11 cellular contexts compared by ENCODE assay signal in genomic region chr15:87762110-87762509, GRCh38.
DNase-seq lines count a peak whose midpoint lies in the region; ATAC-seq and TF ChIP-seq lines count a peak whose summit lies in the region.
"Had no signal": no experiment of that assay in that cellular context is flagged by ENCODE, and none has a peak within 500 bp of the region (broad histone marks: within the 10 kb centered on the region; RNA-seq: fewer than 3 reads in every experiment).

No MANE protein-coding gene starts in this region.

- no peak overlapping the region for H2AK9ac ChIP-seq in IMR-90 (replicated peaks; ENCODE audit: low read depth, low read length, poor library complexity)

- no peaks in the 10 kb centered on the region for H3K9me1 ChIP-seq in IMR-90 (ENCODE audit: insufficient read depth, low read length)

- no peak overlapping the region for H3K9ac ChIP-seq in IMR-90 (ENCODE audit: low read depth, low read length)

- BruUV-seq in IMR-90 (replicated peaks; lab: Mats Ljungman, UMichigan) = no TSS peak

- H3K4ac ChIP-seq in IMR-90 (ENCODE audit: low read depth, low read length) = no peak overlapping the region

- H3K4me1 ChIP-seq in IMR-90 (ENCODE audit: control insufficient read depth, insufficient read depth, low read length) (peaks cover 8% of the 10 kb centered on the region), gastrocnemius medialis (no peaks in the 10 kb centered on the region)

- H3K36me3 ChIP-seq in IMR-90 (ENCODE audit: control insufficient read depth, insufficient read depth, low read length) (no peaks in the 10 kb centered on the region), gastrocnemius medialis (no peaks in the 10 kb centered on the region)

- no peak overlapping the region for H2BK15ac ChIP-seq in IMR-90 (ENCODE audit: low read depth, low read length)

- dilution Hi-C loops in IMR-90 (cut with HindIII; ENCODE audit: low sequenced_read_pairs, unreplicated experiment) = no loop called here

- H3K4me3 ChIP-seq in IMR-90 (ENCODE audit: insufficient read depth, low read depth, low read length) = no peak overlapping the region
- H3K4me3 ChIP-seq in gastrocnemius medialis = no peak overlapping the region

- TF ChIP-seq POLR2A in IMR-90 (IDR thresholded peaks at IDR 0.05; ENCODE audit: low read depth, low read length) = no peak
- TF ChIP-seq POLR2A in gastrocnemius medialis (IDR thresholded peaks at IDR 0.05) = no peak

- H3K27ac ChIP-seq in IMR-90 (ENCODE audit: insufficient read depth, low read length) (no peak overlapping the region), gastrocnemius medialis (no peak overlapping the region)

- no peaks in the 10 kb centered on the region for H4K20me1 ChIP-seq in IMR-90 (ENCODE audit: insufficient read depth, low read length)

- in situ Hi-C loops in IMR-90 (cut with MboI; ENCODE audit: low sequenced_read_pairs) = no loop called here
- in situ Hi-C loops in gastrocnemius medialis (cut with MboI; ENCODE audit: low sequenced_read_pairs in 4 of 4) = no loop called here

- peaks cover 4% of the 10 kb centered on the region for H3K9me3 Mint-ChIP-seq in activated CD8-positive, alpha-beta T cell treated with anti-CD3 and anti-CD28 coated beads, Interleukin-2, amount 10 ng/mL, durations not matched to agents 7 days and 5 days (ENCODE audit: insufficient read depth)
- H3K9me3 Mint-ChIP-seq in activated CD8-positive, alpha-beta T cell treated with anti-CD3 and anti-CD28 coated beads for 36 hours = no peaks in the 10 kb centered on the region
- H3K9me3 Mint-ChIP-seq in activated naive CD8-positive, alpha-beta T cell treated with anti-CD3 and anti-CD28 coated beads for 36 hours = no peaks in the 10 kb centered on the region

- peak overlapping the region; percentile 59; the same call in 1 of the 2 replicates for H3K18ac ChIP-seq in IMR-90 (ENCODE audit: low read depth, low read length)

- no peak overlapping the region for H2BK120ac ChIP-seq in IMR-90 (ENCODE audit: low read depth, low read length)

- no peak overlapping the region for H2BK20ac ChIP-seq in IMR-90 (ENCODE audit: low read depth, low read length)

- no peak for TF ChIP-seq CTCF in activated CD8-positive, alpha-beta T cell treated with anti-CD3 and anti-CD28 coated beads for 36 hours (IDR thresholded peaks at IDR 0.05)
- TF ChIP-seq CTCF in IMR-90 (conservative IDR thresholded peaks at IDR 0.05; ENCODE audit: low read depth, low read length) = no peak
- no peak for TF ChIP-seq CTCF in gastrocnemius medialis (IDR thresholded peaks at IDR 0.05 in 4 of 5, conservative IDR thresholded peaks at IDR 0.05 in 1 of 5)

- H3K56ac ChIP-seq in IMR-90 (ENCODE audit: extremely low read depth, insufficient read depth, low read length) = no peak overlapping the region

- H4K8ac ChIP-seq in IMR-90 (ENCODE audit: low read depth in 2 of 2, low read length in 2 of 2) = no peak overlapping the region

- no peak overlapping the region for H3K4me3 Mint-ChIP-seq in activated CD8-positive, alpha-beta T cell treated with anti-CD3 and anti-CD28 coated beads, Interleukin-2, amount 10 ng/mL, durations not matched to agents 7 days and 5 days
- no peak overlapping the region for H3K4me3 Mint-ChIP-seq in activated CD8-positive, alpha-beta T cell treated with anti-CD3 and anti-CD28 coated beads for 36 hours
- no peak overlapping the region for H3K4me3 Mint-ChIP-seq in activated naive CD8-positive, alpha-beta T cell treated with anti-CD3 and anti-CD28 coated beads for 36 hours
- H3K4me3 Mint-ChIP-seq: activated CD4-positive, alpha-beta memory T cell treated with anti-CD3 and anti-CD28 coated beads, Interleukin-2, amount 10 ng/mL, durations not matched to agents 7 days and 5 days had no signal

- peaks cover 10% of the 10 kb centered on the region for H3K4me1 Mint-ChIP-seq in activated CD8-positive, alpha-beta T cell treated with anti-CD3 and anti-CD28 coated beads, Interleukin-2, amount 10 ng/mL, durations not matched to agents 7 days and 5 days (ENCODE audit: low read depth)
- H3K4me1 Mint-ChIP-seq in activated CD8-positive, alpha-beta T cell treated with anti-CD3 and anti-CD28 coated beads for 36 hours (ENCODE audit: low read depth) = peaks cover 7% of the 10 kb centered on the region
- H3K4me1 Mint-ChIP-seq in activated naive CD8-positive, alpha-beta T cell treated with anti-CD3 and anti-CD28 coated beads for 36 hours = peaks cover 11% of the 10 kb centered on the region

- H2AK5ac ChIP-seq in IMR-90 (ENCODE audit: low read depth, low read length) = no peak overlapping the region

- no peaks in the 10 kb centered on the region for H3K27me3 Mint-ChIP-seq in activated CD8-positive, alpha-beta T cell treated with anti-CD3 and anti-CD28 coated beads, Interleukin-2, amount 10 ng/mL, durations not matched to agents 7 days and 5 days (ENCODE audit: low read depth)
- peaks cover under 1% of the 10 kb centered on the region for H3K27me3 Mint-ChIP-seq in activated CD8-positive, alpha-beta T cell treated with anti-CD3 and anti-CD28 coated beads for 36 hours
- peaks cover 4% of the 10 kb centered on the region for H3K27me3 Mint-ChIP-seq in activated naive CD8-positive, alpha-beta T cell treated with anti-CD3 and anti-CD28 coated beads for 36 hours
- H3K27me3 Mint-ChIP-seq: activated CD4-positive, alpha-beta memory T cell treated with anti-CD3 and anti-CD28 coated beads, Interleukin-2, amount 10 ng/mL, durations not matched to agents 7 days and 5 days had no signal

- DNase-seq in activated CD8-positive, alpha-beta T cell treated with anti-CD3 and anti-CD28 coated beads, Interleukin-2, amount 10 ng/mL, durations not matched to agents 7 days and 5 days = no peak
- DNase-seq in activated CD8-positive, alpha-beta T cell treated with anti-CD3 and anti-CD28 coated beads for 36 hours = no peak
- no peak for DNase-seq in IMR-90
- no peak for DNase-seq in activated naive CD8-positive, alpha-beta T cell treated with anti-CD3 and anti-CD28 coated beads for 36 hours
- no peak for DNase-seq in gastrocnemius medialis
- no peak for DNase-seq in kidney tubule cell (ENCODE audit: low spot score)
- no peak for DNase-seq in cerebellum (ENCODE audit: low spot score)
- DNase-seq: activated CD4-positive, alpha-beta memory T cell treated with anti-CD3 and anti-CD28 coated beads, Interleukin-2, amount 10 ng/mL, durations not matched to agents 7 days and 5 days; mesendoderm; NCI-H1930 had no signal

- H3K27me3 ChIP-seq in IMR-90 (ENCODE audit: control insufficient read depth, insufficient read depth, low read length) (no peaks in the 10 kb centered on the region), gastrocnemius medialis (no peaks in the 10 kb centered on the region)

- intact Hi-C loops in activated CD8-positive, alpha-beta T cell treated with anti-CD3 and anti-CD28 coated beads for 36 hours (cut with micrococcal nuclease) = no loop called here
- intact Hi-C loops in IMR-90 (cut with micrococcal nuclease) = no loop called here
- intact Hi-C loops in gastrocnemius medialis (cut with DNase I; ENCODE audit: low total_unique reads) = no loop called here

- CTCF ChIA-PET in activated CD8-positive, alpha-beta T cell treated with anti-CD3 and anti-CD28 coated beads, Interleukin-2, amount 10 ng/mL, durations not matched to agents 7 days and 5 days (lab: Charles Lee) = no interaction called here
- CTCF ChIA-PET in activated CD8-positive, alpha-beta T cell treated with anti-CD3 and anti-CD28 coated beads for 36 hours (lab: Charles Lee) = interaction anchor here (0.7 kb wide), 1 partner anchor 10 kb away, joined by 3 read pairs; no protein-coding TSS in a partner anchor
- CTCF ChIA-PET in IMR-90 (lab: Yijun Ruan, JAX) = no interaction called here

- no peaks in the 10 kb centered on the region for H3K9me3 ChIP-seq in IMR-90 (ENCODE audit: control insufficient read depth, insufficient read depth, low read length)
- no peaks in the 10 kb centered on the region for H3K9me3 ChIP-seq in gastrocnemius medialis

- peaks cover 8% of the 10 kb centered on the region for H3K36me3 Mint-ChIP-seq in activated CD8-positive, alpha-beta T cell treated with anti-CD3 and anti-CD28 coated beads, Interleukin-2, amount 10 ng/mL, durations not matched to agents 7 days and 5 days (ENCODE audit: low read depth)
- H3K36me3 Mint-ChIP-seq in activated CD8-positive, alpha-beta T cell treated with anti-CD3 and anti-CD28 coated beads for 36 hours (ENCODE audit: low read depth) = no peaks in the 10 kb centered on the region
- H3K36me3 Mint-ChIP-seq in activated naive CD8-positive, alpha-beta T cell treated with anti-CD3 and anti-CD28 coated beads for 36 hours = no peaks in the 10 kb centered on the region

- H4K91ac ChIP-seq in IMR-90 (ENCODE audit: insufficient read depth, low read depth, low read length) = no peak overlapping the region

- no peak overlapping the region for H2BK5ac ChIP-seq in IMR-90 (ENCODE audit: low read depth, low read length, poor library complexity, severe bottlenecking)

- H2AFZ ChIP-seq in IMR-90 (replicated peaks; ENCODE audit: low read length, poor library complexity) = no peak overlapping the region

- TF ChIP-seq RAD21 in IMR-90 (IDR thresholded peaks at IDR 0.05; ENCODE audit: low read length) = no peak

- no peaks in the 10 kb centered on the region for H3K79me1 ChIP-seq in IMR-90 (ENCODE audit: low read depth in 1 of 2, low read length in 2 of 2)

- no peak for ATAC-seq in activated CD8-positive, alpha-beta T cell treated with anti-CD3 and anti-CD28 coated beads, Interleukin-2, amount 10 ng/mL, durations not matched to agents 7 days and 5 days
- ATAC-seq in activated CD8-positive, alpha-beta T cell treated with anti-CD3 and anti-CD28 coated beads for 36 hours = no peak
- ATAC-seq in IMR-90 (ENCODE audit: low read depth) (no peak), gastrocnemius medialis (peak; percentile 12 to 53), HG03045 (IDR thresholded peaks at IDR 0.05; ENCODE audit: unreplicated experiment) (no peak)

- no peak overlapping the region for H3K4me2 ChIP-seq in IMR-90 (ENCODE audit: low read depth, low read length)

- POLR2A ChIA-PET in activated CD8-positive, alpha-beta T cell treated with anti-CD3 and anti-CD28 coated beads, Interleukin-2, amount 10 ng/mL, durations not matched to agents 7 days and 5 days (lab: Charles Lee) = no interaction called here
- POLR2A ChIA-PET in activated CD8-positive, alpha-beta T cell treated with anti-CD3 and anti-CD28 coated beads for 36 hours (lab: Charles Lee) = interaction anchor here (0.6 kb wide), 1 partner anchor 9 kb away, joined by 3 read pairs; no protein-coding TSS in a partner anchor
- POLR2A ChIA-PET in IMR-90 (lab: Charles Lee; ENCODE audit: unreplicated experiment) = no interaction called here

- peak overlapping the region; percentile 64 for H3K27ac Mint-ChIP-seq in activated CD8-positive, alpha-beta T cell treated with anti-CD3 and anti-CD28 coated beads, Interleukin-2, amount 10 ng/mL, durations not matched to agents 7 days and 5 days
- H3K27ac Mint-ChIP-seq in activated CD8-positive, alpha-beta T cell treated with anti-CD3 and anti-CD28 coated beads for 36 hours = no peak overlapping the region
- H3K27ac Mint-ChIP-seq in activated naive CD8-positive, alpha-beta T cell treated with anti-CD3 and anti-CD28 coated beads for 36 hours = peak overlapping the region; percentile 72
- H3K27ac Mint-ChIP-seq: activated CD4-positive, alpha-beta memory T cell treated with anti-CD3 and anti-CD28 coated beads, Interleukin-2, amount 10 ng/mL, durations not matched to agents 7 days and 5 days had no signal

- H3K23ac ChIP-seq in IMR-90 (ENCODE audit: low read depth, low read length) = no peak overlapping the region

- H4K5ac ChIP-seq in IMR-90 (ENCODE audit: low read depth, low read length) = no peak overlapping the region

- WGBS in IMR-90 (ENCODE audit: extremely low coverage in 2 of 2, insufficient read length in 1 of 2), 2 experiments = no CpG with 5 or more reads among the region's 2 CpGs

- H3K14ac ChIP-seq in IMR-90 (replicated peaks; ENCODE audit: low read depth, low read length) = no peak overlapping the region

Comparison
In these comparisons a context has a peak if more than half of its experiments do, and no peak if none do; other contexts are left out.
1. ATAC-seq: peak in gastrocnemius medialis (2 of 2); none in activated CD8-positive, alpha-beta T cell treated with anti-CD3 and anti-CD28 coated beads, Interleukin-2, amount 10 ng/mL, durations not matched to agents 7 days and 5 days (single experiment), activated CD8-positive, alpha-beta T cell treated with anti-CD3 and anti-CD28 coated beads for 36 hours (single experiment), IMR-90 (single experiment) and HG03045 (single experiment).